In the genomic region with DNA sequence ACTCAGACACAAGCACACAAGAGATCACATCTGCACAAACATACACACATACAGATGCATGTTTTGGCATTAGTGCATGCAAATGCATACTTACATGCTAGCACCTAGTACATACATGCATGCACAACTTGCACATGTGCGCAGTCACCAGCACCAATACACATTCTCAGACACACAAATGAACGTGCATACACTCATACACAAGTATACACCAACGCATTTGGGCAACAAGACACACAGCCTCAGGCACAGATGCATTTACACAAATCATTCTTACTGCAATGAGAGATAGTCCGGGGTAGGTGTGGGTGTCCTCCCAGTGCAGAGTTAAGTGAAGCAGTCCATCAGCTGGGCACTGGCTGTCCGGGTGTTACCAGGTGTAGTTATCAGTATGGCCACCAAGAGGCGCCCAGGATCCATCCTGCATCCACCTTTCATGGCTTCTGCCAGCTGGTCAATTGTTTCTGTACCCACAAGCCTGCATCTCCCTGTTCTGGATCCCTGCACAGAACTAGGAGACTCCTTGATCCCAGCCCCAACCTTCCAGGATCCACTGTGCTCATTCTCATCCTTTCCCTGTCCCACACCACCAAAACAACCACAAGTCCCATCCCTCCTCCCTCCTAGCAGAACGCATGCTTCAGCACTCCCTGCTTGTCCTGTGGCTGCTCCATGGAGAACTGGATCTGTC, we compare ENCODE assay signal across 1 cellular context.
A peak's percentile ranks its signal among the peaks of the same experiment; 100 is the strongest.
TF ChIP-seq lines count a peak whose summit lies in the region.

No MANE protein-coding gene starts in this region.

TF ChIP-seq in IMR-90, 13 proteins besides CTCF, POLR2A, EP300 and RAD21:
- TF ChIP-seq SMC3 (IDR thresholded peaks at IDR 0.05; ENCODE audit: low read depth, low read length) = peak; percentile 87
- no peak for TF ChIP-seq MAZ (IDR thresholded peaks at IDR 0.05; ENCODE audit: borderline replicate concordance, low read depth, low read length)
- no peak for TF ChIP-seq USF2 (IDR thresholded peaks at IDR 0.05; ENCODE audit: low read depth, low read length)
- TF ChIP-seq, protein P1, sequence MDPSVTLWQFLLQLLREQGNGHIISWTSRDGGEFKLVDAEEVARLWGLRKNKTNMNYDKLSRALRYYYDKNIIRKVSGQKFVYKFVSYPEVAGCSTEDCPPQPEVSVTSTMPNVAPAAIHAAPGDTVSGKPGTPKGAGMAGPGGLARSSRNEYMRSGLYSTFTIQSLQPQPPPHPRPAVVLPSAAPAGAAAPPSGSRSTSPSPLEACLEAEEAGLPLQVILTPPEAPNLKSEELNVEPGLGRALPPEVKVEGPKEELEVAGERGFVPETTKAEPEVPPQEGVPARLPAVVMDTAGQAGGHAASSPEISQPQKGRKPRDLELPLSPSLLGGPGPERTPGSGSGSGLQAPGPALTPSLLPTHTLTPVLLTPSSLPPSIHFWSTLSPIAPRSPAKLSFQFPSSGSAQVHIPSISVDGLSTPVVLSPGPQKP (IDR thresholded peaks at IDR 0.05; ENCODE audit: borderline replicate concordance, low read depth, low read length) = no peak
- 0 out of 2 replicates have a peak, but pooled peaks have one; percentile 4 for TF ChIP-seq BHLHE40 (IDR thresholded peaks at IDR 0.05; ENCODE audit: low read depth, low read length)
